13 cellular contexts compared by ENCODE assay signal in genomic region chr20:64077541-64077875, GRCh38. TPM values are rescaled to one million over a fixed set of nuclear protein-coding genes. Genes with fewer than 3 reads are reported as not detected.
DNase-seq lines count a peak whose midpoint lies in the region; ATAC-seq and TF ChIP-seq lines count a peak whose summit lies in the region.
"Had no signal": no experiment of that assay in that cellular context is flagged by ENCODE, and none has a peak within 500 bp of the region (broad histone marks: within the 10 kb centered on the region; RNA-seq: fewer than 3 reads in every experiment).

No MANE protein-coding gene starts in this region.

- TF ChIP-seq POLR2A in GM19099 (IDR thresholded peaks at IDR 0.05; ENCODE audit: extremely low read depth, insufficient read length, low read depth): peak; percentile 17

- peaks cover 33% of the 10 kb centered on the region for H3K4me1 ChIP-seq in CD4-positive, alpha-beta memory T cell (ENCODE audit: insufficient read depth, low read length)

- ATAC-seq in natural killer cell: peak in 1 of 3 donors; percentile 0
- no peak for ATAC-seq in HG02623 (IDR thresholded peaks at IDR 0.05; ENCODE audit: unreplicated experiment)

- H3K4me3 Mint-ChIP-seq in CD4-positive, alpha-beta memory T cell: peak overlapping the region; percentile 86 to 95 (median 90)
- peak overlapping the region; percentile 92 for H3K4me3 Mint-ChIP-seq in activated naive CD8-positive, alpha-beta T cell treated with anti-CD3 and anti-CD28 coated beads for 36 hours
- H3K4me3 Mint-ChIP-seq in natural killer cell: peak overlapping the region; percentile 90

- H3K36me3 Mint-ChIP-seq in CD4-positive, alpha-beta memory T cell: peaks cover 0 to 28% of the 10 kb centered on the region in 2 donors
- peaks cover 5% of the 10 kb centered on the region for H3K36me3 Mint-ChIP-seq in activated naive CD8-positive, alpha-beta T cell treated with anti-CD3 and anti-CD28 coated beads for 36 hours
- H3K36me3 Mint-ChIP-seq in natural killer cell: no peaks in the 10 kb centered on the region

- H3K9me3 ChIP-seq in CD4-positive, alpha-beta memory T cell (ENCODE audit: control insufficient read depth in 1 of 2, low read length in 2 of 2): no peaks in the 10 kb centered on the region
- H3K9me3 ChIP-seq: right atrium auricular region, SJSA1 had no signal

- peaks cover 6 to 49% (median 28%) of the 10 kb centered on the region in 4 donors for H3K4me1 Mint-ChIP-seq in CD4-positive, alpha-beta memory T cell
- H3K4me1 Mint-ChIP-seq in activated naive CD8-positive, alpha-beta T cell treated with anti-CD3 and anti-CD28 coated beads for 36 hours: peaks cover 21% of the 10 kb centered on the region
- peaks cover 16 to 50% of the 10 kb centered on the region in 2 donors for H3K4me1 Mint-ChIP-seq in natural killer cell

- peak overlapping the region; percentile 73 to 97 for H3K4me3 ChIP-seq in CD4-positive, alpha-beta memory T cell (ENCODE audit: low read length in 2 of 2)
- H3K4me3 ChIP-seq: cardiac muscle cell, SJSA1 had no signal

- TF ChIP-seq CTCF in natural killer cell (IDR thresholded peaks at IDR 0.05): no peak

- peak overlapping the region; percentile 69 to 94 (median 90) for H3K27ac Mint-ChIP-seq in CD4-positive, alpha-beta memory T cell
- H3K27ac Mint-ChIP-seq in activated naive CD8-positive, alpha-beta T cell treated with anti-CD3 and anti-CD28 coated beads for 36 hours: peak overlapping the region; percentile 83
- H3K27ac Mint-ChIP-seq in natural killer cell: peak overlapping the region; percentile 82 to 92

- no peaks in the 10 kb centered on the region for H3K9me3 Mint-ChIP-seq in CD4-positive, alpha-beta memory T cell
- H3K9me3 Mint-ChIP-seq in activated naive CD8-positive, alpha-beta T cell treated with anti-CD3 and anti-CD28 coated beads for 36 hours: no peaks in the 10 kb centered on the region
- H3K9me3 Mint-ChIP-seq in natural killer cell: no peaks in the 10 kb centered on the region

- H3K27me3 Mint-ChIP-seq in CD4-positive, alpha-beta memory T cell: no peaks in the 10 kb centered on the region
- H3K27me3 Mint-ChIP-seq in activated naive CD8-positive, alpha-beta T cell treated with anti-CD3 and anti-CD28 coated beads for 36 hours: peaks cover 12% of the 10 kb centered on the region
- H3K27me3 Mint-ChIP-seq in natural killer cell (ENCODE audit: low read depth in 2 of 2): no peaks in the 10 kb centered on the region

- intact Hi-C loops in CD4-positive, alpha-beta memory T cell (cut with micrococcal nuclease): no loop called here
- intact Hi-C loops in natural killer cell (cut with micrococcal nuclease): no loop called here

- POLR2A ChIA-PET in CD4-positive, alpha-beta memory T cell (lab: Charles Lee; ENCODE audit: partially characterized antibody): interaction anchor here (0.7 to 3.5 kb wide), 11 partner anchors 9 to 557 kb away, joined by 3 to 29 read pairs (median 12); partner anchors contain the start of genes LIME1, PCMTD2, PPDPF and PRPF6

- peak overlapping the region; percentile 74 for H3K27ac ChIP-seq in CD4-positive, alpha-beta memory T cell (ENCODE audit: low read depth, low read length)
- H3K27ac ChIP-seq: cardiac muscle cell, right atrium auricular region, SJSA1 had no signal

- DNase-seq in CD4-positive, alpha-beta memory T cell: no peak
- no peak for DNase-seq in activated naive CD8-positive, alpha-beta T cell treated with anti-CD3 and anti-CD28 coated beads for 36 hours
- DNase-seq in natural killer cell (no peak), NCI-H226 (no peak), activated gamma-delta T cell (lab: John Stamatoyannopoulos, UW) (no peak), UCSD-AML1 (lab: John Stamatoyannopoulos, UW; ENCODE audit: unreplicated experiment) (no peak)
- DNase-seq: foreskin melanocyte, NCI-H2227 treated with DMSO at 0.1 percent for 48 hours had no signal

- no peaks in the 10 kb centered on the region for H3K27me3 ChIP-seq in CD4-positive, alpha-beta memory T cell (ENCODE audit: insufficient read depth, low read length)
- H3K27me3 ChIP-seq: cardiac muscle cell, right atrium auricular region, SJSA1 had no signal

- H3K36me3 ChIP-seq in CD4-positive, alpha-beta memory T cell (ENCODE audit: insufficient read depth, low read length): peaks cover 29% of the 10 kb centered on the region
- H3K36me3 ChIP-seq: cardiac muscle cell had no signal

- CTCF ChIA-PET in CD4-positive, alpha-beta memory T cell (lab: Charles Lee; ENCODE audit: partially characterized antibody): interaction anchor here (0.9 to 4.0 kb wide), 5 partner anchors 8 to 98 kb away, joined by 3 to 22 read pairs (median 5); partner anchors contain the start of gene SAMD10

RNA-seq across cellular contexts. Expression of gene RGS19, which starts 1.8 kb away (rescaled TPM):
- 10 to 100 TPM; 35.0 to 35.6 TPM for total RNA-seq in CD4-positive, alpha-beta memory T cell
- 100 to 1,000 TPM; 112 to 116 TPM for polyA plus RNA-seq in CD4-positive, alpha-beta memory T cell
- 10 to 100 TPM; 26.4 to 31.8 TPM for total RNA-seq in activated naive CD8-positive, alpha-beta T cell treated with anti-CD3 and anti-CD28 coated beads for 36 hours
- 10 to 100 TPM; 61.9 to 76.4 (median 68.2) TPM for total RNA-seq in natural killer cell

RNA-seq across cellular contexts. Expression of gene OPRL1, which starts 2.4 kb away (rescaled TPM):
- total RNA-seq in CD4-positive, alpha-beta memory T cell: 1 to 10 TPM in 1 of 2 experiments, under 1 TPM in 1; 0.87 to 1.1 TPM
- 1 to 10 TPM in 1 of 2 donors, under 1 TPM in 1; 0.68 to 1.1 TPM for polyA plus RNA-seq in CD4-positive, alpha-beta memory T cell
- total RNA-seq in activated naive CD8-positive, alpha-beta T cell treated with anti-CD3 and anti-CD28 coated beads for 36 hours: under 1 TPM; 0.16 to 0.25 TPM
- 1 to 10 TPM; 1.2 to 2.2 (median 1.4) TPM for total RNA-seq in natural killer cell

RNA-seq across cellular contexts. Expression of gene LKAAEAR1, which starts 6.7 kb away (rescaled TPM):
- under 1 TPM in 1 of 2 experiments, not detected in 1; 0.39 TPM for total RNA-seq in CD4-positive, alpha-beta memory T cell
- polyA plus RNA-seq in CD4-positive, alpha-beta memory T cell: under 1 TPM; 0.30 to 0.63 TPM
- total RNA-seq in activated naive CD8-positive, alpha-beta T cell treated with anti-CD3 and anti-CD28 coated beads for 36 hours: under 1 TPM; 0.47 to 0.50 TPM
- total RNA-seq in natural killer cell: not detected
- total RNA-seq: right atrium auricular region had no signal

RNA-seq across cellular contexts. Expression of gene TCEA2, which starts 14.5 kb away (rescaled TPM):
- total RNA-seq in CD4-positive, alpha-beta memory T cell: 10 to 100 TPM; 43.3 to 45.9 TPM
- 10 to 100 TPM; 24.6 to 27.9 TPM for polyA plus RNA-seq in CD4-positive, alpha-beta memory T cell
- total RNA-seq in activated naive CD8-positive, alpha-beta T cell treated with anti-CD3 and anti-CD28 coated beads for 36 hours: 10 to 100 TPM; 37.8 to 38.6 TPM
- 10 to 100 TPM; 25.0 to 28.7 (median 28.5) TPM for total RNA-seq in natural killer cell

RNA-seq across cellular contexts. Expression of gene SOX18, which starts 28.1 kb away (rescaled TPM):
- total RNA-seq in CD4-positive, alpha-beta memory T cell: not detected
- polyA plus RNA-seq in CD4-positive, alpha-beta memory T cell: not detected
- total RNA-seq in activated naive CD8-positive, alpha-beta T cell treated with anti-CD3 and anti-CD28 coated beads for 36 hours: not detected
- not detected for total RNA-seq in natural killer cell
- polyA plus RNA-seq: cardiac muscle cell had no signal
